In the genomic region with DNA sequence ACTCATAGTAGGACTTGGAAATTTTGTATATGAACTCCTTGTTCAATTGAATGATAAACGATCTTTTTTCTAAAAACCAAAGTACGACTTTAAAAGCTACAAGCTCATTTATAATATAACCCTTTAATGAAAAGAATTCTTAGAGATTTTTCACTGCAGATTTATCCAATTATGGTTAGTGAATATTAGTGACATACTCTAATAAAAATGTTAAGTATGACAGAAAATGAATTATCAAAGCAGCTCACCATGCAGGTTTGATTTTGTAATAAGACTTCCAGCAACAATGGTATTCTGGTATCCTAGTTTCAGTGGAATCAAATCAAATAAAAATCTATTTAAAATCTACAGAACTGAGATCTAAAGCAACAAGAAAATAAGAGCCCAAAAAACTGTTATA, we compare ENCODE assay signal across 39 cellular contexts.
"Had no signal": no experiment of that assay in that cellular context is flagged by ENCODE, and none has a peak within 500 bp of the region (broad histone marks: within the 10 kb centered on the region; RNA-seq: fewer than 3 reads in every experiment).

No MANE protein-coding gene starts in this region.

- H3K4me3 ChIP-seq: ascending aorta, cardiac muscle cell had no signal

- ATAC-seq: activated CD4-positive, alpha-beta T cell treated with anti-CD3 and anti-CD28 coated beads for 36 hours; activated CD4-positive, CD25-positive, alpha-beta regulatory T cell treated with anti-CD3 and anti-CD28 coated beads, Interleukin-2, amount 50 U/mL, for 24 hours; activated CD8-positive, alpha-beta memory T cell treated with anti-CD3 and anti-CD28 coated beads, Interleukin-2, amount 10 ng/mL, durations not matched to agents 7 days and 5 days; activated CD8-positive, alpha-beta T cell treated with anti-CD3 and anti-CD28 coated beads, Interleukin-2, amount 10 ng/mL, durations not matched to agents 7 days and 5 days; activated naive CD8-positive, alpha-beta T cell treated with anti-CD3 and anti-CD28 coated beads, Interleukin-2, amount 50 U/mL, for 24 hours; WTC11 had no signal

- DNase-seq: activated CD4-positive, alpha-beta memory T cell treated with anti-CD3 and anti-CD28 coated beads, Interleukin-2, amount 10 ng/mL, durations not matched to agents 7 days and 5 days; activated CD4-positive, alpha-beta T cell treated with anti-CD3 and anti-CD28 coated beads for 1 hour; activated CD4-positive, alpha-beta T cell treated with anti-CD3 and anti-CD28 coated beads for 36 hours; activated CD4-positive, alpha-beta T cell treated with anti-CD3 and anti-CD28 coated beads for 48 hours; activated CD4-positive, alpha-beta T cell treated with anti-CD3 and anti-CD28 coated beads, Interleukin-2, amount 10 ng/mL, durations not matched to agents 7 days and 5 days; activated CD4-positive, alpha-beta T cell treated with anti-CD3 and anti-CD28 coated beads, Interleukin-2, amount 50 U/mL, for 48 hours; activated CD4-positive, CD25-positive, alpha-beta regulatory T cell; activated CD8-positive, alpha-beta memory T cell treated with anti-CD3 and anti-CD28 coated beads for 24 hours; activated CD8-positive, alpha-beta memory T cell treated with anti-CD3 and anti-CD28 coated beads, Interleukin-2, amount 10 ng/mL, durations not matched to agents 7 days and 5 days; activated CD8-positive, alpha-beta memory T cell treated with anti-CD3 and anti-CD28 coated beads, Interleukin-2, amount 50 U/mL, for 48 hours; activated CD8-positive, alpha-beta T cell treated with anti-CD3 and anti-CD28 coated beads, Interleukin-2, amount 10 ng/mL, durations not matched to agents 7 days and 5 days; activated effector memory CD4-positive, alpha-beta T cell treated with Interleukin-2 at 50 U/mL for 16 hours; activated gamma-delta T cell; activated naive CD4-positive, alpha-beta T cell treated with anti-CD3 and anti-CD28 coated beads, Interleukin-2, amount 10 ng/mL, durations not matched to agents 7 days and 5 days; activated naive CD4-positive, alpha-beta T cell treated with Interleukin-2 at 50 U/mL for 16 hours; activated naive CD8-positive, alpha-beta T cell treated with anti-CD3 and anti-CD28 coated beads, Interleukin-2, amount 10 ng/mL, durations not matched to agents 7 days and 5 days; activated naive CD8-positive, alpha-beta T cell treated with anti-CD3 and anti-CD28 coated beads, Interleukin-2, amount 50 U/mL, for 24 hours; activated T-cell treated with anti-CD3 and anti-CD28 coated beads, Interleukin-2, amount 50 U/mL, for 24 hours; activated T-cell treated with anti-CD3 and anti-CD28 coated beads, Interleukin-2, amount 50 U/mL, for 48 hours; amygdala; anterior cingulate cortex; caudate nucleus; cerebellar nuclear complex; T-helper 1 cell; T-helper 2 cell; T-helper 9 cell; WERI-Rb-1 had no signal

- H3K4me3 Mint-ChIP-seq: activated CD4-positive, alpha-beta memory T cell treated with anti-CD3 and anti-CD28 coated beads, Interleukin-2, amount 10 ng/mL, durations not matched to agents 7 days and 5 days; activated CD4-positive, alpha-beta T cell treated with anti-CD3 and anti-CD28 coated beads for 36 hours; activated CD4-positive, alpha-beta T cell treated with anti-CD3 and anti-CD28 coated beads, Interleukin-2, amount 10 ng/mL, durations not matched to agents 7 days and 5 days; activated CD8-positive, alpha-beta memory T cell treated with anti-CD3 and anti-CD28 coated beads, Interleukin-2, amount 10 ng/mL, durations not matched to agents 7 days and 5 days; activated CD8-positive, alpha-beta T cell treated with anti-CD3 and anti-CD28 coated beads, Interleukin-2, amount 10 ng/mL, durations not matched to agents 7 days and 5 days; activated naive CD4-positive, alpha-beta T cell treated with anti-CD3 and anti-CD28 coated beads, Interleukin-2, amount 10 ng/mL, durations not matched to agents 7 days and 5 days; activated naive CD4-positive, alpha-beta T cell treated with anti-CD3 and anti-CD28 coated beads, Interleukin-2, amount 50 U/mL, for 24 hours; activated naive CD8-positive, alpha-beta T cell; activated naive CD8-positive, alpha-beta T cell treated with anti-CD3 and anti-CD28 coated beads, Interleukin-2, amount 10 ng/mL, durations not matched to agents 7 days and 5 days; activated naive CD8-positive, alpha-beta T cell treated with anti-CD3 and anti-CD28 coated beads, Interleukin-2, amount 50 U/mL, for 24 hours; activated T-cell treated with anti-CD3 and anti-CD28 coated beads, Interleukin-2, amount 50 U/mL, for 24 hours; brain; central memory CD8-positive, alpha-beta T cell; T-helper 1 cell treated with Interleukin-12 subunit alpha and Interleukin-12 subunit beta and Interleukin-4 antibody, amounts not matched to agents 30 μg/mL and 1 μg/mL, for 36 hours; T-helper 2 cell treated with Interferon-gamma antibody and Interleukin-4, amounts not matched to agents 5 μg/mL and 100 μg/mL, for 36 hours; WTC11 had no signal

- H3K27me3 Mint-ChIP-seq: activated CD4-positive, alpha-beta memory T cell treated with anti-CD3 and anti-CD28 coated beads, Interleukin-2, amount 10 ng/mL, durations not matched to agents 7 days and 5 days; activated CD4-positive, alpha-beta T cell treated with anti-CD3 and anti-CD28 coated beads for 36 hours; activated CD4-positive, alpha-beta T cell treated with anti-CD3 and anti-CD28 coated beads, Interleukin-2, amount 10 ng/mL, durations not matched to agents 7 days and 5 days; activated CD8-positive, alpha-beta memory T cell treated with anti-CD3 and anti-CD28 coated beads, Interleukin-2, amount 10 ng/mL, durations not matched to agents 7 days and 5 days; activated naive CD4-positive, alpha-beta T cell treated with anti-CD3 and anti-CD28 coated beads, Interleukin-2, amount 10 ng/mL, durations not matched to agents 7 days and 5 days; activated naive CD4-positive, alpha-beta T cell treated with anti-CD3 and anti-CD28 coated beads, Interleukin-2, amount 50 U/mL, for 24 hours; activated naive CD8-positive, alpha-beta T cell; activated naive CD8-positive, alpha-beta T cell treated with anti-CD3 and anti-CD28 coated beads, Interleukin-2, amount 10 ng/mL, durations not matched to agents 7 days and 5 days; activated naive CD8-positive, alpha-beta T cell treated with anti-CD3 and anti-CD28 coated beads, Interleukin-2, amount 50 U/mL, for 24 hours; activated T-cell treated with anti-CD3 and anti-CD28 coated beads, Interleukin-2, amount 50 U/mL, for 24 hours; brain; central memory CD8-positive, alpha-beta T cell had no signal

- H3K4me1 ChIP-seq: ascending aorta had no signal

- H3K9me3 ChIP-seq: ascending aorta had no signal

- H3K4me1 Mint-ChIP-seq: activated naive CD4-positive, alpha-beta T cell treated with anti-CD3 and anti-CD28 coated beads, Interleukin-2, amount 10 ng/mL, durations not matched to agents 7 days and 5 days; activated naive CD8-positive, alpha-beta T cell treated with anti-CD3 and anti-CD28 coated beads, Interleukin-2, amount 10 ng/mL, durations not matched to agents 7 days and 5 days; brain; WTC11 had no signal

- H3K27ac ChIP-seq: ascending aorta, cardiac muscle cell, WERI-Rb-1 had no signal

- FAIRE-seq: bronchial epithelial cell had no signal

- H3K9me3 Mint-ChIP-seq: activated CD4-positive, alpha-beta memory T cell treated with anti-CD3 and anti-CD28 coated beads, Interleukin-2, amount 10 ng/mL, durations not matched to agents 7 days and 5 days; activated CD4-positive, alpha-beta T cell treated with anti-CD3 and anti-CD28 coated beads, Interleukin-2, amount 10 ng/mL, durations not matched to agents 7 days and 5 days; activated naive CD4-positive, alpha-beta T cell treated with anti-CD3 and anti-CD28 coated beads, Interleukin-2, amount 10 ng/mL, durations not matched to agents 7 days and 5 days; activated naive CD4-positive, alpha-beta T cell treated with anti-CD3 and anti-CD28 coated beads, Interleukin-2, amount 50 U/mL, for 24 hours; activated naive CD8-positive, alpha-beta T cell treated with anti-CD3 and anti-CD28 coated beads, Interleukin-2, amount 10 ng/mL, durations not matched to agents 7 days and 5 days; activated naive CD8-positive, alpha-beta T cell treated with anti-CD3 and anti-CD28 coated beads, Interleukin-2, amount 50 U/mL, for 24 hours; activated T-cell treated with anti-CD3 and anti-CD28 coated beads, Interleukin-2, amount 50 U/mL, for 24 hours; activated T-helper 2 cell treated with anti-CD3 and anti-CD28 coated beads, Interferon-gamma antibody, Interleukin-2, Interleukin-4, amounts not matched to agents 10 μg/mL and 5 μg/mL and 100 μg/mL, durations not matched to agents 14 hours and 24 hours and 36 hours; central memory CD8-positive, alpha-beta T cell; T-helper 1 cell treated with Interleukin-12 subunit alpha and Interleukin-12 subunit beta and Interleukin-4 antibody, amounts not matched to agents 30 μg/mL and 1 μg/mL, for 36 hours; T-helper 2 cell treated with Interferon-gamma antibody and Interleukin-4, amounts not matched to agents 5 μg/mL and 100 μg/mL, for 36 hours had no signal

- H3K27me3 ChIP-seq: ascending aorta, cardiac muscle cell had no signal

- H3K27ac Mint-ChIP-seq: activated CD4-positive, alpha-beta memory T cell treated with anti-CD3 and anti-CD28 coated beads, Interleukin-2, amount 10 ng/mL, durations not matched to agents 7 days and 5 days; activated CD4-positive, alpha-beta T cell treated with anti-CD3 and anti-CD28 coated beads for 36 hours; activated CD4-positive, alpha-beta T cell treated with anti-CD3 and anti-CD28 coated beads, Interleukin-2, amount 10 ng/mL, durations not matched to agents 7 days and 5 days; activated CD8-positive, alpha-beta memory T cell treated with anti-CD3 and anti-CD28 coated beads, Interleukin-2, amount 10 ng/mL, durations not matched to agents 7 days and 5 days; activated CD8-positive, alpha-beta T cell treated with anti-CD3 and anti-CD28 coated beads, Interleukin-2, amount 10 ng/mL, durations not matched to agents 7 days and 5 days; activated naive CD4-positive, alpha-beta T cell treated with anti-CD3 and anti-CD28 coated beads, Interleukin-2, amount 10 ng/mL, durations not matched to agents 7 days and 5 days; activated naive CD4-positive, alpha-beta T cell treated with anti-CD3 and anti-CD28 coated beads, Interleukin-2, amount 50 U/mL, for 24 hours; activated naive CD8-positive, alpha-beta T cell; activated naive CD8-positive, alpha-beta T cell treated with anti-CD3 and anti-CD28 coated beads, Interleukin-2, amount 10 ng/mL, durations not matched to agents 7 days and 5 days; activated naive CD8-positive, alpha-beta T cell treated with anti-CD3 and anti-CD28 coated beads, Interleukin-2, amount 50 U/mL, for 24 hours; activated T-cell treated with anti-CD3 and anti-CD28 coated beads, Interleukin-2, amount 50 U/mL, for 24 hours; activated T-helper 2 cell treated with anti-CD3 and anti-CD28 coated beads, Interferon-gamma antibody, Interleukin-2, Interleukin-4, amounts not matched to agents 10 μg/mL and 5 μg/mL and 100 μg/mL, durations not matched to agents 14 hours and 24 hours and 36 hours; brain; T-helper 1 cell treated with Interleukin-12 subunit alpha and Interleukin-12 subunit beta and Interleukin-4 antibody, amounts not matched to agents 30 μg/mL and 1 μg/mL, for 36 hours; T-helper 2 cell treated with Interferon-gamma antibody and Interleukin-4, amounts not matched to agents 5 μg/mL and 100 μg/mL, for 36 hours; WTC11 had no signal
